Comparison of ENCODE assay signal across 8 cellular contexts in genomic region chr21:35840197-35840799, GRCh38.
DNase-seq lines count a peak whose midpoint lies in the region; ATAC-seq, FAIRE-seq and TF ChIP-seq lines count a peak whose summit lies in the region.

No MANE protein-coding gene starts in this region.

- FAIRE-seq in pancreas (lab: Jason Lieb, UNC), result peak; percentile 94

- POLR2A ChIA-PET in CD4-positive, alpha-beta T cell (lab: Charles Lee), result interaction anchor here (0.6 to 1.5 kb wide), 2 partner anchors 790 to 1095 kb away, joined by 4 to 9 read pairs; no protein-coding TSS in a partner anchor
- POLR2A ChIA-PET in activated CD8-positive, alpha-beta T cell treated with anti-CD3 and anti-CD28 coated beads for 36 hours (lab: Charles Lee), result no interaction called here

- H3K36me3 ChIP-seq in pancreas, result no peaks in the 10 kb centered on the region

- no peaks in the 10 kb centered on the region for H3K27me3 ChIP-seq in CD4-positive, alpha-beta T cell (ENCODE audit: control insufficient read depth, insufficient read depth, low read length)
- no peaks in the 10 kb centered on the region for H3K27me3 ChIP-seq in pancreas

- H3K27ac ChIP-seq in CD4-positive, alpha-beta T cell (ENCODE audit: low read depth, low read length), result no peak overlapping the region
- no peak overlapping the region for H3K27ac ChIP-seq in pancreas

- H3K4me3 ChIP-seq in HFF-Myc (replicated peaks; ENCODE audit: low read depth, low read length), result no peak overlapping the region
- no peak overlapping the region for H3K4me3 ChIP-seq in fibroblast of the aortic adventitia (ENCODE audit: low read depth, low read length)
- no peak overlapping the region for H3K4me3 ChIP-seq in pancreas

- peak; percentile 51 for ATAC-seq in CD4-positive, alpha-beta T cell (ENCODE audit: poor library complexity)
- ATAC-seq in activated CD8-positive, alpha-beta T cell treated with anti-CD3 and anti-CD28 coated beads for 36 hours, result no peak
- ATAC-seq in pancreas (peak; percentile 55 to 95 (median 92)), HG02798 (IDR thresholded peaks at IDR 0.05; ENCODE audit: poor library complexity, unreplicated experiment) (no peak), HG03108 (IDR thresholded peaks at IDR 0.05; ENCODE audit: unreplicated experiment) (no peak)

- CTCF ChIA-PET in CD4-positive, alpha-beta T cell (lab: Charles Lee), result interaction anchor here (0.6 to 2.3 kb wide), 12 partner anchors 9 to 1151 kb away, joined by 3 to 20 read pairs (median 4); no protein-coding TSS in a partner anchor
- CTCF ChIA-PET in activated CD8-positive, alpha-beta T cell treated with anti-CD3 and anti-CD28 coated beads for 36 hours (lab: Charles Lee), result interaction anchor here (0.6 to 2.7 kb wide), 30 partner anchors 10 to 1152 kb away, joined by 3 to 19 read pairs (median 3); no protein-coding TSS in a partner anchor

- H3K27ac Mint-ChIP-seq in CD4-positive, alpha-beta T cell, result no peak overlapping the region
- no peak overlapping the region for H3K27ac Mint-ChIP-seq in activated CD8-positive, alpha-beta T cell treated with anti-CD3 and anti-CD28 coated beads for 36 hours

- 92 to 95% methylated on average over 2 of the region's 2 CpGs for WGBS in pancreas, 2 donors

- H3K27me3 Mint-ChIP-seq in CD4-positive, alpha-beta T cell, result no peaks in the 10 kb centered on the region
- H3K27me3 Mint-ChIP-seq in activated CD8-positive, alpha-beta T cell treated with anti-CD3 and anti-CD28 coated beads for 36 hours, result no peaks in the 10 kb centered on the region

- H3K4me1 ChIP-seq in pancreas, result no peaks in the 10 kb centered on the region

- intact Hi-C loops in CD4-positive, alpha-beta T cell (cut with DNase I, micrococcal nuclease), result loop anchor here (1.0 to 10.0 kb wide), 6 partner anchors 48 to 1147 kb away; no protein-coding TSS in a partner anchor
- intact Hi-C loops in activated CD8-positive, alpha-beta T cell treated with anti-CD3 and anti-CD28 coated beads for 36 hours (cut with micrococcal nuclease), result loop anchor here (5.0 kb wide), 1 partner anchor 1093 kb away; no protein-coding TSS in a partner anchor
- intact Hi-C loops in pancreas (cut with DNase I), result loop anchor here in 1 of 3 donors (10.0 kb wide), 1 partner anchor 175 kb away; no protein-coding TSS in a partner anchor

- no peaks in the 10 kb centered on the region for H3K9me3 Mint-ChIP-seq in CD4-positive, alpha-beta T cell
- H3K9me3 Mint-ChIP-seq in activated CD8-positive, alpha-beta T cell treated with anti-CD3 and anti-CD28 coated beads for 36 hours, result no peaks in the 10 kb centered on the region

- H3K9me3 ChIP-seq in CD4-positive, alpha-beta T cell (ENCODE audit: control insufficient read depth, low read length), result no peaks in the 10 kb centered on the region
- H3K9me3 ChIP-seq in pancreas, result no peaks in the 10 kb centered on the region

- DNase-seq in CD4-positive, alpha-beta T cell, result peak; percentile 9 to 47 (median 29)
- DNase-seq in HFF-Myc (ENCODE audit: extremely low read depth, low read depth), result peak; percentile 63
- peak; percentile 66 for DNase-seq in NCI-H748 treated with DMSO at 0.1 percent for 48 hours (lab: John Stamatoyannopoulos, UW)
- DNase-seq in activated CD8-positive, alpha-beta T cell treated with anti-CD3 and anti-CD28 coated beads for 36 hours, result peak; percentile 77
- DNase-seq in fibroblast of the aortic adventitia (ENCODE audit: low read depth), result peak; percentile 96
- peak in 3 of 6 donors; percentile 47 to 68 (median 65) for DNase-seq in pancreas

- TF ChIP-seq CTCF in CD4-positive, alpha-beta T cell (IDR thresholded peaks at IDR 0.05), result peak; percentile 78
- peak; percentile 83 for TF ChIP-seq CTCF in HFF-Myc (IDR thresholded peaks at IDR 0.05; ENCODE audit: low read depth, low read length, missing control alignments)
- peak; percentile 91 for TF ChIP-seq CTCF in activated CD8-positive, alpha-beta T cell treated with anti-CD3 and anti-CD28 coated beads for 36 hours (IDR thresholded peaks at IDR 0.05)
- peak; percentile 88 for TF ChIP-seq CTCF in fibroblast of the aortic adventitia (IDR thresholded peaks at IDR 0.05; ENCODE audit: insufficient read depth, low read length)
- peak; percentile 43 to 84 (median 71) for TF ChIP-seq CTCF in pancreas (IDR thresholded peaks at IDR 0.05)

- no peaks in the 10 kb centered on the region for H3K36me3 Mint-ChIP-seq in CD4-positive, alpha-beta T cell (ENCODE audit: low read depth)
- no peaks in the 10 kb centered on the region for H3K36me3 Mint-ChIP-seq in activated CD8-positive, alpha-beta T cell treated with anti-CD3 and anti-CD28 coated beads for 36 hours (ENCODE audit: low read depth)

- no peaks in the 10 kb centered on the region for H3K4me1 Mint-ChIP-seq in CD4-positive, alpha-beta T cell (ENCODE audit: low read depth)
- no peaks in the 10 kb centered on the region for H3K4me1 Mint-ChIP-seq in activated CD8-positive, alpha-beta T cell treated with anti-CD3 and anti-CD28 coated beads for 36 hours (ENCODE audit: low read depth)

- H3K4me3 Mint-ChIP-seq in CD4-positive, alpha-beta T cell, result no peak overlapping the region
- H3K4me3 Mint-ChIP-seq in activated CD8-positive, alpha-beta T cell treated with anti-CD3 and anti-CD28 coated beads for 36 hours, result no peak overlapping the region

Comparison
In these comparisons a context has a peak if more than half of its experiments do, and no peak if none do; other contexts are left out.
1. ATAC-seq: peak in CD4-positive, alpha-beta T cell (single experiment) and pancreas (4 of 4); none in activated CD8-positive, alpha-beta T cell treated with anti-CD3 and anti-CD28 coated beads for 36 hours (single experiment), HG02798 (single experiment) and HG03108 (single experiment).
2. Peak in every context shown above with its lines, with median percentiles within 50 percentile points of each other: CTCF ChIP-seq.